1 cellular context compared by ENCODE assay signal in genomic region chr20:63070771-63071540, GRCh38.
TF ChIP-seq lines count a peak whose summit lies in the region.

No MANE protein-coding gene starts in this region.

TF ChIP-seq in H1, 55 proteins besides CTCF, POLR2A, EP300 and RAD21 (continued from another document):
- TF ChIP-seq SIN3A (conservative IDR thresholded peaks at IDR 0.05 in 1 of 2, IDR thresholded peaks at IDR 0.05 in 1 of 2; ENCODE audit: low read depth in 1 of 2, low read length in 2 of 2) = no peak
- TF ChIP-seq CEBPB (IDR thresholded peaks at IDR 0.05; ENCODE audit: low read depth, low read length) = no peak
- TF ChIP-seq KDM1A (IDR thresholded peaks at IDR 0.05; ENCODE audit: borderline replicate concordance, low read length) = no peak
- TF ChIP-seq TAF7 (optimal IDR thresholded peaks at IDR 0.05; ENCODE audit: borderline replicate concordance, low read depth, low read length) = no peak
- no peak for TF ChIP-seq CHD1 (IDR thresholded peaks at IDR 0.05; ENCODE audit: low read depth, low read length)
